In the genomic region with DNA sequence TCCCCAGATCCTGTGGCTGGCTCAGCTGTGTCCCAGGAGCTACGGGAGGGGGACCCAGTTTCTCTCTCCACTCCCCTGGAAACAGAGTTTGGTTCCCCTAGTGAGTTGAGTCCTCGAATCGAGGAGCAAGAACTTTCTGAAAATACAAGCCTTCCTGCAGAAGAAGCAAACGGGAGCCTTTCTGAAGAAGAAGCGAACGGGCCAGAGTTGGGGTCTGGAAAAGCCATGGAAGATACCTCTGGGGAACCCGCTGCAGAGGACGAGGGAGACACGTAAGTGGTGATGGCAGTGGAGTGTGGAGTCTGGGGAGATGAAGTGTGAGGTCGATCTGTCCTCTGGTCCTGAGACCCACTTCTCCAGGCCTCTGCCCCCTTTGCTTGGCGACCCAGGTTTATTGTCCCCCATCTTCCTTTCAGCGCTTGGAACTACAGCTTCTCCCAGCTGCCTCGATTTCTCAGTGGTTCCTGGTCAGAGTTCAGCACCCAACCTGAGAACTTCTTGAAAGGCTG, we compare ENCODE assay signal across 8 cellular contexts. TPM values are rescaled to one million over a fixed set of nuclear protein-coding genes. Genes with fewer than 3 reads are reported as not detected.
DNase-seq lines count a peak whose midpoint lies in the region; ATAC-seq and TF ChIP-seq lines count a peak whose summit lies in the region.

No MANE protein-coding gene starts in this region.

- H3K27me3 Mint-ChIP-seq in CD14-positive monocyte (ENCODE audit: low read depth in 3 of 3): no peaks in the 10 kb centered on the region

- H3K36me3 ChIP-seq in NT2/D1 (ENCODE audit: insufficient read depth, insufficient read length, low read length): peaks cover 28% of the 10 kb centered on the region
- no peaks in the 10 kb centered on the region for H3K36me3 ChIP-seq in endocrine pancreas (ENCODE audit: control insufficient read depth, insufficient read depth, low read length)
- peaks cover 7% of the 10 kb centered on the region for H3K36me3 ChIP-seq in neuron (ENCODE audit: insufficient read depth, low read length)

- in situ Hi-C loops in GM13977 (cut with MboI; ENCODE audit: low pct_unique_long_range_greater_than_20kb, low sequenced_read_pairs, unreplicated experiment): no loop called here

- H3K27me3 ChIP-seq in NT2/D1 (ENCODE audit: insufficient read depth, insufficient read length): no peaks in the 10 kb centered on the region
- H3K27me3 ChIP-seq in endocrine pancreas (ENCODE audit: control insufficient read depth, insufficient read depth, low read length): no peaks in the 10 kb centered on the region
- no peaks in the 10 kb centered on the region for H3K27me3 ChIP-seq in neuron (ENCODE audit: insufficient read depth, low read length)

- peak overlapping the region; percentile 94 for H3K9ac ChIP-seq in NT2/D1 (ENCODE audit: insufficient read length, low read depth)
- peak overlapping the region; percentile 81 for H3K9ac ChIP-seq in endocrine pancreas (ENCODE audit: control insufficient read depth, insufficient read depth, low read length)

- H3K9me3 ChIP-seq in NT2/D1 (ENCODE audit: insufficient read depth, low read length) (no peaks in the 10 kb centered on the region), endocrine pancreas (ENCODE audit: control insufficient read depth, low read length) (no peaks in the 10 kb centered on the region), neuron (ENCODE audit: low read length) (no peaks in the 10 kb centered on the region)

- peaks cover 0 to 2% (median 0%) of the 10 kb centered on the region in 7 donors for H3K9me3 Mint-ChIP-seq in CD14-positive monocyte

- DNase-seq in CD14-positive monocyte (ENCODE audit: low spot score): no peak
- no peak for DNase-seq in NT2/D1 (ENCODE audit: low read depth, low spot score)
- DNase-seq in NCI-H524 (lab: John Stamatoyannopoulos, UW): no peak
- no peak for DNase-seq in hepatic stellate cell (ENCODE audit: low spot score)
- DNase-seq in GM13977 (ENCODE audit: low spot score): no peak

- TF ChIP-seq CTCF in CD14-positive monocyte (IDR thresholded peaks at IDR 0.05) (no peak), GM13977 (IDR thresholded peaks at IDR 0.05; ENCODE audit: extremely low read depth, insufficient read depth, missing control alignments) (no peak)

- peaks cover 16 to 25% of the 10 kb centered on the region in 2 donors for H3K36me3 Mint-ChIP-seq in CD14-positive monocyte

- H3K4me1 ChIP-seq in NT2/D1 (ENCODE audit: insufficient read depth, insufficient read length) (peaks cover 1% of the 10 kb centered on the region), endocrine pancreas (ENCODE audit: control insufficient read depth, insufficient read depth, low read length) (peaks cover 13% of the 10 kb centered on the region), neuron (ENCODE audit: insufficient read depth, low read length) (peaks cover 33% of the 10 kb centered on the region)

- H3K4me3 ChIP-seq in NT2/D1 (ENCODE audit: insufficient read length, low read depth) (peak overlapping the region; percentile 80), endocrine pancreas (ENCODE audit: control insufficient read depth, insufficient read depth, low read length) (peak overlapping the region; percentile 71), neuron (ENCODE audit: low read length) (peak overlapping the region; percentile 83)

- H3K27ac Mint-ChIP-seq in CD14-positive monocyte: peak overlapping the region; percentile 70 to 100 (median 100)

- ATAC-seq in GM21367 (IDR thresholded peaks at IDR 0.05; ENCODE audit: unreplicated experiment): no peak

- peaks cover 32% of the 10 kb centered on the region for H3K4me1 Mint-ChIP-seq in CD14-positive monocyte

- peak overlapping the region; percentile 96 to 100 for H3K4me3 Mint-ChIP-seq in CD14-positive monocyte

- intact Hi-C loops in CD14-positive monocyte (cut with micrococcal nuclease): loop anchor here (5.0 to 10.0 kb wide), 6 partner anchors 62 to 384 kb away; a partner anchor contains a TSS

- peak overlapping the region; percentile 24 for H2AFZ ChIP-seq in neuron (ENCODE audit: low read depth, low read length)

RNA-seq across cellular contexts. Expression of a gene that starts 0.6 kb away (rescaled TPM):
- 1 to 10 TPM; 9.1 to 9.8 TPM for polyA plus RNA-seq in CD14-positive monocyte

RNA-seq across cellular contexts. Expression of a gene that starts 1.6 kb away (rescaled TPM):
- 10 to 100 TPM; 16.2 to 25.8 TPM for polyA plus RNA-seq in CD14-positive monocyte

RNA-seq across cellular contexts. Expression of a gene that starts 16.1 kb away (rescaled TPM):
- not detected for polyA plus RNA-seq in CD14-positive monocyte

RNA-seq across cellular contexts. Expression of a gene that starts 28.7 kb away (rescaled TPM):
- under 1 TPM in 1 of 2 donors, not detected in 1; 0.15 TPM for polyA plus RNA-seq in CD14-positive monocyte

RNA-seq across cellular contexts. Expression of a gene that starts 38.1 kb away (rescaled TPM):
- not detected for polyA plus RNA-seq in CD14-positive monocyte
